In genomic region chrX:124263743-124264142, GRCh38 we compare ENCODE assay signal across 18 cellular contexts.
DNase-seq lines count a peak whose midpoint lies in the region; ATAC-seq and TF ChIP-seq lines count a peak whose summit lies in the region.
"Had no signal": no experiment of that assay in that cellular context is flagged by ENCODE, and none has a peak within 500 bp of the region (broad histone marks: within the 10 kb centered on the region; RNA-seq: fewer than 3 reads in every experiment).

No MANE protein-coding gene starts in this region.

- no peak overlapping the region for H2AFZ ChIP-seq in DND-41 (ENCODE audit: low read depth, low read length)

- no peak overlapping the region for H3K9ac ChIP-seq in DND-41 (ENCODE audit: low read depth, low read length)

- no peaks in the 10 kb centered on the region for H3K79me2 ChIP-seq in DND-41 (ENCODE audit: insufficient read depth, low read length)

- H3K27me3 ChIP-seq in DND-41 (ENCODE audit: insufficient read depth, low read length, poor library complexity), result no peaks in the 10 kb centered on the region
- no peaks in the 10 kb centered on the region for H3K27me3 ChIP-seq in foreskin keratinocyte
- no peaks in the 10 kb centered on the region for H3K27me3 ChIP-seq in Caco-2 (replicated peaks; ENCODE audit: control insufficient read depth, insufficient read depth, low read length)
- H3K27me3 ChIP-seq: brain microvascular endothelial cell, SJCRH30, testis, uterus had no signal

- peaks cover 9% of the 10 kb centered on the region for H3K4me1 ChIP-seq in DND-41 (ENCODE audit: insufficient read depth, low read length)
- no peaks in the 10 kb centered on the region for H3K4me1 ChIP-seq in foreskin keratinocyte
- H3K4me1 ChIP-seq in Caco-2, result no peaks in the 10 kb centered on the region
- H3K4me1 ChIP-seq: SJCRH30, testis, uterus had no signal

- TF ChIP-seq CTCF in DND-41 (IDR thresholded peaks at IDR 0.05; ENCODE audit: borderline replicate concordance, extremely low read depth, low read length, poor library complexity, severe bottlenecking), result no peak
- TF ChIP-seq CTCF in foreskin keratinocyte (conservative IDR thresholded peaks at IDR 0.05), result no peak
- no peak for TF ChIP-seq CTCF in Caco-2 (IDR thresholded peaks at IDR 0.05; ENCODE audit: insufficient read depth in 1 of 2, low read depth in 1 of 2, low read length in 1 of 2, severe bottlenecking in 1 of 2, unreplicated experiment in 1 of 2)

- H3K27me3 Mint-ChIP-seq in Caco-2 (ENCODE audit: insufficient read depth, unreplicated experiment), result no peaks in the 10 kb centered on the region
- H3K27me3 Mint-ChIP-seq: activated naive CD8-positive, alpha-beta T cell; stimulated activated memory B cell treated with anti-CD40 and anti-IgM and Interleukin-4, amounts not matched to agents 10 μg/mL and 1 μg/mL and 100 μg/mL, for 72 hours had no signal

- no peaks in the 10 kb centered on the region for H3K36me3 Mint-ChIP-seq in Caco-2 (ENCODE audit: insufficient read depth, unreplicated experiment)
- H3K36me3 Mint-ChIP-seq: activated naive CD8-positive, alpha-beta T cell; stimulated activated memory B cell treated with anti-CD40 and anti-IgM and Interleukin-4, amounts not matched to agents 10 μg/mL and 1 μg/mL and 100 μg/mL, for 72 hours had no signal

- H3K9me3 ChIP-seq in DND-41 (ENCODE audit: insufficient read depth, low read length, severe bottlenecking) (no peaks in the 10 kb centered on the region), Caco-2 (no peaks in the 10 kb centered on the region)
- H3K9me3 ChIP-seq: SJCRH30, testis, uterus had no signal

- no peak for TF ChIP-seq EP300 in Ishikawa (IDR thresholded peaks at IDR 0.05; ENCODE audit: borderline replicate concordance)

- H3K27ac ChIP-seq in DND-41 (ENCODE audit: low read length) (no peak overlapping the region; the same call in 1 of the 2 replicates), foreskin keratinocyte (no peak overlapping the region)
- H3K27ac ChIP-seq: brain microvascular endothelial cell, SJCRH30, testis, uterus had no signal

- BruUV-seq in Caco-2 (replicated peaks; lab: Mats Ljungman, UMichigan), result no TSS peak

- no peaks in the 10 kb centered on the region for H3K9me3 Mint-ChIP-seq in Caco-2 (ENCODE audit: unreplicated experiment)
- H3K9me3 Mint-ChIP-seq: stimulated activated memory B cell treated with anti-CD40 and anti-IgM and Interleukin-4, amounts not matched to agents 10 μg/mL and 1 μg/mL and 100 μg/mL, for 72 hours had no signal

- H3K36me3 ChIP-seq in DND-41 (ENCODE audit: insufficient read depth, low read length) (no peaks in the 10 kb centered on the region), Caco-2 (ENCODE audit: control insufficient read depth, insufficient read depth, low read length) (no peaks in the 10 kb centered on the region)
- H3K36me3 ChIP-seq: brain microvascular endothelial cell, SJCRH30, uterus had no signal

- no peaks in the 10 kb centered on the region for H4K20me1 ChIP-seq in DND-41 (ENCODE audit: insufficient read depth, low read length)

- TF ChIP-seq RAD21 in Ishikawa (IDR thresholded peaks at IDR 0.05; ENCODE audit: low read depth), result no peak

- H3K4me1 Mint-ChIP-seq in Caco-2 (ENCODE audit: low read depth, unreplicated experiment), result no peaks in the 10 kb centered on the region
- H3K4me1 Mint-ChIP-seq: stimulated activated memory B cell treated with anti-CD40 and anti-IgM and Interleukin-4, amounts not matched to agents 10 μg/mL and 1 μg/mL and 100 μg/mL, for 72 hours had no signal

- intact Hi-C loops in Caco-2 (cut with micrococcal nuclease; ENCODE audit: unreplicated experiment), result no loop called here

- H3K4me2 ChIP-seq in DND-41 (ENCODE audit: insufficient read depth, low read length), result no peak overlapping the region

- CTCF ChIA-PET in Caco-2 (lab: Charles Lee), result no interaction called here

- peak; percentile 78 for ATAC-seq in DND-41 (ENCODE audit: insufficient read depth, low read depth)
- ATAC-seq in foreskin keratinocyte, result no peak
- no peak for ATAC-seq in GM18517 (IDR thresholded peaks at IDR 0.05; ENCODE audit: unreplicated experiment)
- ATAC-seq in GM21360 (IDR thresholded peaks at IDR 0.05; ENCODE audit: unreplicated experiment), result no peak
- ATAC-seq: stimulated activated memory B cell treated with anti-CD40 and anti-IgM and Interleukin-4, amounts not matched to agents 10 μg/mL and 1 μg/mL and 100 μg/mL, for 72 hours had no signal

- POLR2A ChIA-PET in Caco-2 (lab: Charles Lee), result no interaction called here

- H3K27ac Mint-ChIP-seq in Caco-2 (ENCODE audit: unreplicated experiment), result no peak overlapping the region
- H3K27ac Mint-ChIP-seq: activated naive CD8-positive, alpha-beta T cell; stimulated activated memory B cell treated with anti-CD40 and anti-IgM and Interleukin-4, amounts not matched to agents 10 μg/mL and 1 μg/mL and 100 μg/mL, for 72 hours had no signal

- no peak overlapping the region for H3K4me3 ChIP-seq in DND-41 (ENCODE audit: low read depth in 1 of 2, low read length in 2 of 2)
- H3K4me3 ChIP-seq in Caco-2 (ENCODE audit: low read depth, low read length), result no peak overlapping the region
- H3K4me3 ChIP-seq: SJCRH30, testis, uterus had no signal

- H3K4me3 Mint-ChIP-seq in Caco-2 (ENCODE audit: unreplicated experiment), result no peak overlapping the region
- H3K4me3 Mint-ChIP-seq: activated naive CD8-positive, alpha-beta T cell; stimulated activated memory B cell treated with anti-CD40 and anti-IgM and Interleukin-4, amounts not matched to agents 10 μg/mL and 1 μg/mL and 100 μg/mL, for 72 hours had no signal

- DNase-seq in DND-41 (peak; percentile 38), SKM-1 (lab: John Stamatoyannopoulos, UW; ENCODE audit: unreplicated experiment) (peak; percentile 50), foreskin keratinocyte (peak; percentile 2 to 16), Caco-2 (no peak)
- DNase-seq: activated CD4-positive, alpha-beta T cell treated with anti-CD3 and anti-CD28 coated beads for 48 hours; brain microvascular endothelial cell; DMS153; glutamatergic neuron; NCI-H526 treated with DMSO at 0.1 percent for 48 hours; SJCRH30; small intestine; testis; uterus had no signal

TF ChIP-seq in Ishikawa, 13 proteins besides CTCF, POLR2A, EP300 and RAD21:
- TF ChIP-seq CEBPB (IDR thresholded peaks at IDR 0.05), result peak; percentile 45; the same call in 1 of the 2 replicates
- no peak for TF ChIP-seq EGR1 (IDR thresholded peaks at IDR 0.05)
- TF ChIP-seq YY1 (IDR thresholded peaks at IDR 0.05; ENCODE audit: low read depth), result no peak
- TF ChIP-seq NFIC (IDR thresholded peaks at IDR 0.05), result no peak
- TF ChIP-seq TEAD4 (IDR thresholded peaks at IDR 0.05), result no peak

Comparison
In these comparisons a context has a peak if more than half of its experiments do, and no peak if none do; other contexts are left out.
1. DNase-seq: peak in DND-41 (single experiment), SKM-1 (single experiment) and foreskin keratinocyte (2 of 2); none in Caco-2 (0 of 2).